Comparison of ENCODE assay signal across 21 cellular contexts in genomic region chr2:58319481-58319880, GRCh38.
"Had no signal": no experiment of that assay in that cellular context is flagged by ENCODE, and none has a peak within 500 bp of the region (broad histone marks: within the 10 kb centered on the region; RNA-seq: fewer than 3 reads in every experiment).

No MANE protein-coding gene starts in this region.

- H3K4me3 ChIP-seq: MG63, PC-9, Peyer's patch, SJCRH30 had no signal

- H3K9me3 ChIP-seq: MG63, Peyer's patch, SJCRH30 had no signal

- H2AFZ ChIP-seq: PC-9 had no signal

- H3K27me3 ChIP-seq: MG63, Peyer's patch had no signal

- DNase-seq: Karpas-422, KG1, MG63, NCI-H1092, NCI-H1105 treated with DMSO at 0.1 percent for 48 hours, NCI-H1417 treated with DMSO at 0.1 percent for 48 hours, NCI-H146, NCI-H1694 treated with DMSO at 0.1 percent for 48 hours, NCI-H1930, NCI-H2081, NCI-H2107, NCI-H2227 treated with DMSO at 0.1 percent for 48 hours, NCI-H524, NCI-H526 treated with DMSO at 0.1 percent for 48 hours, NCI-H774, PC-9, Peyer's patch, SHP77 treated with DMSO at 0.1 percent for 48 hours, SJCRH30 had no signal

- H3K27ac ChIP-seq: PC-9, Peyer's patch, SJCRH30 had no signal

- H3K36me3 ChIP-seq: MG63, Peyer's patch, SJCRH30 had no signal

- H3K4me2 ChIP-seq: PC-9 had no signal

- H3K4me1 ChIP-seq: Peyer's patch, SJCRH30 had no signal

- ATAC-seq: Right ventricle myocardium inferior, SK-N-SH treated with all-trans-retinoic acid at 6 μM for 48 hours had no signal
